1 cellular context compared by ENCODE assay signal in the genomic region with DNA sequence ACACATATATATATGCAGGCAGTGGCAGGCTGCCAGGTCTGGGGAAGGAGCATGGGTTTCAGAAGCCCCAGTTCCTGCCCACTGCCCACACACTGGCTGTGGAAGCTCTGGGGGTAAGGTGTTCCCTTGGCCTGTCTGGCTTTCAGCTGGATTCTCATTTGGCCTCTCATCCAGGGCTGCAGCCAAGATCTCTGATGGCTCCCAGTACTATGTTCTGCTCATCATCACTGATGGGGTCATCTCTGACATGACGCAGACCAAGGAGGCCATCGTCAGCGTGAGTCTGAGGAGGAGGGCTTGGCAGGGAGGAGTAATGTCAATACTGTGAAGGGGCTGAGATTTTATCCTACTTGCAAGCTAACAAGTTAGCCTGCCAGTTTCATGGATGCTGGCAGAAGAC.
TF ChIP-seq lines count a peak whose summit lies in the region.

No MANE protein-coding gene starts in this region.

TF ChIP-seq in H1, 55 proteins besides CTCF, POLR2A, EP300 and RAD21:
- TF ChIP-seq FOSL1 (IDR thresholded peaks at IDR 0.05; ENCODE audit: insufficient read depth, low read depth, low read length) (no peak), YY1 (IDR thresholded peaks at IDR 0.05; ENCODE audit: low read depth, low read length) (no peak), BRCA1 (IDR thresholded peaks at IDR 0.05; ENCODE audit: low read depth, low read length) (no peak), POU5F1 (IDR thresholded peaks at IDR 0.05; ENCODE audit: low read depth, low read length) (no peak), CBX5 (IDR thresholded peaks at IDR 0.05; ENCODE audit: low read depth, low read length) (no peak), RFX5 (IDR thresholded peaks at IDR 0.05; ENCODE audit: borderline replicate concordance, low read depth, low read length) (no peak), RBBP5 (IDR thresholded peaks at IDR 0.05; ENCODE audit: borderline replicate concordance, low read depth, low read length) (no peak), RNF2 (IDR thresholded peaks at IDR 0.05; ENCODE audit: borderline replicate concordance, low read depth, low read length, missing control alignments, poor library complexity, severe bottlenecking) (no peak), CHD7 (IDR thresholded peaks at IDR 0.05; ENCODE audit: insufficient replicate concordance, low read length) (no peak), ATF3 (IDR thresholded peaks at IDR 0.05; ENCODE audit: insufficient read depth, low read depth, low read length) (no peak), CREB1 (IDR thresholded peaks at IDR 0.05) (no peak), SIN3A (conservative IDR thresholded peaks at IDR 0.05 in 1 of 2, IDR thresholded peaks at IDR 0.05 in 1 of 2; ENCODE audit: low read depth in 1 of 2, low read length in 2 of 2) (no peak), CEBPB (IDR thresholded peaks at IDR 0.05; ENCODE audit: low read depth, low read length) (no peak), HDAC6 (IDR thresholded peaks at IDR 0.05; ENCODE audit: low read depth, low read length) (no peak), NANOG (IDR thresholded peaks at IDR 0.05; ENCODE audit: insufficient read depth, low read depth, low read length, poor library complexity, severe bottlenecking) (no peak), HDAC2 (IDR thresholded peaks at IDR 0.05; ENCODE audit: borderline replicate concordance in 1 of 2, low read depth in 2 of 2, low read length in 2 of 2) (no peak), KDM1A (IDR thresholded peaks at IDR 0.05; ENCODE audit: borderline replicate concordance, low read length) (no peak), SUZ12 (IDR thresholded peaks at IDR 0.05; ENCODE audit: low read length) (no peak)
TF ChIP-seq in H1: peak in this region for 0.
